17 cellular contexts compared by ENCODE assay signal in genomic region chr6:133697666-133698065, GRCh38.
DNase-seq lines count a peak whose midpoint lies in the region; ATAC-seq, FAIRE-seq and TF ChIP-seq lines count a peak whose summit lies in the region.
"Had no signal": no experiment of that assay in that cellular context is flagged by ENCODE, and none has a peak within 500 bp of the region (broad histone marks: within the 10 kb centered on the region; RNA-seq: fewer than 3 reads in every experiment).

No MANE protein-coding gene starts in this region.

- H3K9ac ChIP-seq in astrocyte (ENCODE audit: low read length) = no peak overlapping the region

- no peaks in the 10 kb centered on the region for H3K27me3 ChIP-seq in MG63
- no peaks in the 10 kb centered on the region for H3K27me3 ChIP-seq in astrocyte (ENCODE audit: insufficient read depth, low read length)
- H3K27me3 ChIP-seq: foreskin keratinocyte, stomach had no signal

- no peak overlapping the region for H3K27ac ChIP-seq in astrocyte (ENCODE audit: low read depth, low read length)
- H3K27ac ChIP-seq: foreskin keratinocyte, RWPE1, stomach had no signal

- H3K4me3 Mint-ChIP-seq in astrocyte (ENCODE audit: unreplicated experiment) = no peak overlapping the region
- H3K4me3 Mint-ChIP-seq: natural killer cell, WTC11 had no signal

- DNase-seq in Ammon's horn (ENCODE audit: low spot score) (peak; percentile 68), MG63 (peak; percentile 72), astrocyte (ENCODE audit: low read depth) (peak; percentile 44), foreskin fibroblast (peak; percentile 38), T1000 (lab: John Stamatoyannopoulos, UW) (no peak)
- no peak for DNase-seq in stimulated activated naive CD4-positive, alpha-beta T cell treated with Interleukin-2 at 50 U/mL for 16 hours (lab: John Stamatoyannopoulos, UW)
- no peak for DNase-seq in activated naive CD4-positive, alpha-beta T cell treated with Interleukin-2 at 50 U/mL for 16 hours
- DNase-seq: activated CD8-positive, alpha-beta memory T cell treated with anti-CD3 and anti-CD28 coated beads for 24 hours; foreskin keratinocyte; GF-D8; natural killer cell; NCI-H1930; stimulated activated CD4-positive, alpha-beta T cell treated with anti-CD3 and anti-CD28 coated beads, Interleukin-15, amount 100 ng/mL, for 24 hours; stomach had no signal

- H2AFZ ChIP-seq in astrocyte (ENCODE audit: low read depth, low read length) = no peak overlapping the region

- no peaks in the 10 kb centered on the region for H3K27me3 Mint-ChIP-seq in astrocyte (ENCODE audit: low read depth, unreplicated experiment)

- H3K36me3 Mint-ChIP-seq in astrocyte (ENCODE audit: low read depth, unreplicated experiment) = no peaks in the 10 kb centered on the region
- H3K36me3 Mint-ChIP-seq: natural killer cell had no signal

- H3K9me3 Mint-ChIP-seq in astrocyte (ENCODE audit: unreplicated experiment) = no peaks in the 10 kb centered on the region

- H3K36me3 ChIP-seq in MG63 (peaks cover 2% of the 10 kb centered on the region; the same call in 1 of the 2 replicates), astrocyte (ENCODE audit: insufficient read depth, low read length) (no peaks in the 10 kb centered on the region)
- H3K36me3 ChIP-seq: stomach had no signal

- H3K9me3 ChIP-seq in MG63 = peaks cover 7% of the 10 kb centered on the region
- no peaks in the 10 kb centered on the region for H3K9me3 ChIP-seq in astrocyte (ENCODE audit: insufficient read depth, low read depth, low read length)
- H3K9me3 ChIP-seq: stomach had no signal

- no peak overlapping the region for H3K4me3 ChIP-seq in MG63
- no peak overlapping the region for H3K4me3 ChIP-seq in astrocyte (ENCODE audit: insufficient read depth, low read depth, low read length)
- no peak overlapping the region for H3K4me3 ChIP-seq in foreskin fibroblast (ENCODE audit: low read depth in 1 of 2, low read length in 2 of 2)
- H3K4me3 ChIP-seq: stomach had no signal

- TF ChIP-seq CTCF in astrocyte (IDR thresholded peaks at IDR 0.05; ENCODE audit: insufficient read depth, low read depth, low read length) (no peak), foreskin fibroblast (IDR thresholded peaks at IDR 0.05; ENCODE audit: low read depth, low read length) (no peak)

- H3K4me1 ChIP-seq in astrocyte (ENCODE audit: insufficient read depth, low read length) = no peaks in the 10 kb centered on the region
- H3K4me1 ChIP-seq: foreskin keratinocyte, stomach had no signal

- no peak for ATAC-seq in GM19395 (IDR thresholded peaks at IDR 0.05; ENCODE audit: unreplicated experiment)
- ATAC-seq: foreskin keratinocyte, natural killer cell, WTC11 had no signal

- FAIRE-seq in astrocyte (lab: Jason Lieb, UNC) = no peak

- H3K4me1 Mint-ChIP-seq in astrocyte (ENCODE audit: low read depth, unreplicated experiment) = no peaks in the 10 kb centered on the region
- H3K4me1 Mint-ChIP-seq: natural killer cell had no signal

- no peaks in the 10 kb centered on the region for H3K79me2 ChIP-seq in astrocyte (ENCODE audit: insufficient read depth, low read length)

- no peaks in the 10 kb centered on the region for H4K20me1 ChIP-seq in astrocyte (ENCODE audit: insufficient read depth, low read length)

- no peak overlapping the region for H3K27ac Mint-ChIP-seq in astrocyte (ENCODE audit: unreplicated experiment)
- H3K27ac Mint-ChIP-seq: natural killer cell, WTC11 had no signal

- H3K4me2 ChIP-seq in astrocyte (ENCODE audit: low read length) = no peak overlapping the region

Comparison
In these comparisons a context has a peak if more than half of its experiments do, and no peak if none do; other contexts are left out.
1. DNase-seq: peak in Ammon's horn (single experiment), MG63 (single experiment), astrocyte (single experiment) and foreskin fibroblast (2 of 2); none in T1000 (single experiment), stimulated activated naive CD4-positive, alpha-beta T cell treated with Interleukin-2 at 50 U/mL for 16 hours (single experiment) and activated naive CD4-positive, alpha-beta T cell treated with Interleukin-2 at 50 U/mL for 16 hours (single experiment).